In genomic region chr1:109668123-109668800, GRCh38 we compare ENCODE assay signal across 7 cellular contexts. TPM values are rescaled to one million over a fixed set of nuclear protein-coding genes. Genes with fewer than 3 reads are reported as not detected.
DNase-seq lines count a peak whose midpoint lies in the region; ATAC-seq and TF ChIP-seq lines count a peak whose summit lies in the region.
"Had no signal": no experiment of that assay in that cellular context is flagged by ENCODE, and none has a peak within 500 bp of the region (broad histone marks: within the 10 kb centered on the region; RNA-seq: fewer than 3 reads in every experiment).

No MANE protein-coding gene starts in this region.

- ATAC-seq in left colon (peak; percentile 25), HG03469 (IDR thresholded peaks at IDR 0.05; ENCODE audit: unreplicated experiment) (no peak)

- TF ChIP-seq CTCF in AG10803 (conservative IDR thresholded peaks at IDR 0.05; ENCODE audit: low read length) (no peak), SU-DHL-6 (IDR thresholded peaks at IDR 0.05; ENCODE audit: insufficient read depth, low read length, poor library complexity, severe bottlenecking) (no peak)

- H3K9me3 ChIP-seq in SU-DHL-6 (ENCODE audit: insufficient read depth, low read length), result no peaks in the 10 kb centered on the region

- H3K27me3 ChIP-seq in SU-DHL-6 (ENCODE audit: low read length), result no peaks in the 10 kb centered on the region

- H3K4me3 ChIP-seq in AG10803 (ENCODE audit: low read length) (peak overlapping the region; percentile 68), SU-DHL-6 (ENCODE audit: insufficient read depth, low read length, poor library complexity, severe bottlenecking) (no peak overlapping the region)

- H3K36me3 ChIP-seq in SU-DHL-6 (ENCODE audit: low read length), result no peaks in the 10 kb centered on the region

- H3K9ac ChIP-seq in SU-DHL-6 (ENCODE audit: low read length), result no peak overlapping the region

- H3K79me2 ChIP-seq in SU-DHL-6 (ENCODE audit: insufficient read depth, low read length), result no peaks in the 10 kb centered on the region

- DNase-seq in AG10803 (ENCODE audit: low read depth) (no peak), left colon (no peak), foreskin melanocyte (no peak), SKM-1 (lab: John Stamatoyannopoulos, UW; ENCODE audit: unreplicated experiment) (no peak)

- no peaks in the 10 kb centered on the region for H3F3A ChIP-seq in SU-DHL-6 (ENCODE audit: insufficient read depth)

- intact Hi-C loops in left colon (cut with DNase I, micrococcal nuclease), result no loop called here

- no peaks in the 10 kb centered on the region for H4K20me1 ChIP-seq in SU-DHL-6 (ENCODE audit: low read depth, low read length)

- no peaks in the 10 kb centered on the region for H3K9me2 ChIP-seq in SU-DHL-6 (replicated peaks; ENCODE audit: insufficient read depth, low read length)

- peak overlapping the region; percentile 35 for H3K4me2 ChIP-seq in SU-DHL-6 (ENCODE audit: low read depth, low read length, poor library complexity, severe bottlenecking)

- H2AFZ ChIP-seq in SU-DHL-6 (ENCODE audit: low read depth, low read length, severe bottlenecking), result no peak overlapping the region

- H3K27ac ChIP-seq in SU-DHL-6 (ENCODE audit: low read depth, low read length), result no peak overlapping the region

RNA-seq across cellular contexts. Expression of gene GSTM2, which starts 0.4 kb away (rescaled TPM):
- 10 to 100 TPM; 22.5 to 37.8 TPM for total RNA-seq in left colon

RNA-seq across cellular contexts. Expression of gene GSTM4, which starts 12.4 kb away (rescaled TPM):
- 10 to 100 TPM; 74.8 to 83.5 TPM for total RNA-seq in left colon

RNA-seq across cellular contexts. Expression of gene GSTM1, which starts 19.4 kb away (rescaled TPM):
- not detected for total RNA-seq in left colon
- total RNA-seq: glomerular endothelial cell had no signal

RNA-seq across cellular contexts. Expression of gene GSTM5, which starts 43.8 kb away (rescaled TPM):
- 1 to 10 TPM in 1 of 2 donors, under 1 TPM in 1; 0.73 to 5.1 TPM for total RNA-seq in left colon
- total RNA-seq: glomerular endothelial cell had no signal

RNA-seq across cellular contexts. Expression of gene AMPD2, which starts 48.6 kb away (rescaled TPM):
- total RNA-seq in left colon, result 10 to 100 TPM; 31.9 to 38.9 TPM
